8 cellular contexts compared by ENCODE assay signal in genomic region chr3:133896002-133896761, GRCh38. TPM values are rescaled to one million over a fixed set of nuclear protein-coding genes. Genes with fewer than 3 reads are reported as not detected.
DNase-seq lines count a peak whose midpoint lies in the region; ATAC-seq and TF ChIP-seq lines count a peak whose summit lies in the region.

No MANE protein-coding gene starts in this region.

- H3K4me1 ChIP-seq in Caco-2, result 0 out of 2 replicates have a peak, but pooled peaks cover 3% of the 10 kb centered on the region
- H3K4me1 ChIP-seq in mucosa of descending colon (ENCODE audit: low read depth), result peaks cover 17% of the 10 kb centered on the region

- peaks cover 5% of the 10 kb centered on the region for H3K27me3 ChIP-seq in Caco-2 (replicated peaks; ENCODE audit: control insufficient read depth, insufficient read depth, low read length)

- H3K4me3 ChIP-seq in Caco-2 (ENCODE audit: low read depth, low read length) (peak overlapping the region; percentile 61), NB4 (ENCODE audit: low read depth, low read length) (peak overlapping the region; percentile 50), mucosa of descending colon (no peak overlapping the region)

- peak overlapping the region; percentile 89 for H3K4me3 Mint-ChIP-seq in Caco-2 (ENCODE audit: unreplicated experiment)

- DNase-seq in Caco-2 (no peak), NB4 (ENCODE audit: low read depth) (peak; percentile 26), dermis blood vessel endothelial cell (peak; percentile 17), mucosa of descending colon (no peak), mucosa of gallbladder (ENCODE audit: low spot score) (no peak)

- H3K9me3 Mint-ChIP-seq in Caco-2 (ENCODE audit: unreplicated experiment), result no peaks in the 10 kb centered on the region

- H3K36me3 Mint-ChIP-seq in Caco-2 (ENCODE audit: insufficient read depth, unreplicated experiment), result no peaks in the 10 kb centered on the region

- POLR2A ChIA-PET in Caco-2 (lab: Charles Lee), result no interaction called here

- intact Hi-C loops in Caco-2 (cut with micrococcal nuclease; ENCODE audit: unreplicated experiment), result loop anchor here (5.0 kb wide), 1 partner anchor 69 kb away; no protein-coding TSS in a partner anchor
- intact Hi-C loops in mucosa of descending colon (cut with DNase I, micrococcal nuclease), result no loop called here

- H3K36me3 ChIP-seq in Caco-2 (ENCODE audit: control insufficient read depth, insufficient read depth, low read length) (no peaks in the 10 kb centered on the region; the same call in 1 of the 2 replicates), mucosa of descending colon (ENCODE audit: low read depth) (no peaks in the 10 kb centered on the region)

- BruUV-seq in Caco-2 (replicated peaks; lab: Mats Ljungman, UMichigan), result no TSS peak

- CTCF ChIA-PET in Caco-2 (lab: Charles Lee), result no interaction called here

- no peak for TF ChIP-seq CTCF in Caco-2 (IDR thresholded peaks at IDR 0.05; ENCODE audit: insufficient read depth in 1 of 2, low read depth in 1 of 2, low read length in 1 of 2, severe bottlenecking in 1 of 2, unreplicated experiment in 1 of 2)
- TF ChIP-seq CTCF in NB4 (IDR thresholded peaks at IDR 0.05; ENCODE audit: low read depth, low read length), result no peak
- no peak for TF ChIP-seq CTCF in mucosa of descending colon (IDR thresholded peaks at IDR 0.05)

- H3K4me1 Mint-ChIP-seq in Caco-2 (ENCODE audit: low read depth, unreplicated experiment), result no peaks in the 10 kb centered on the region

- no peak for TF ChIP-seq POLR2A in NB4 (IDR thresholded peaks at IDR 0.05; ENCODE audit: extremely low read depth, insufficient read length)

- H3K27me3 Mint-ChIP-seq in Caco-2 (ENCODE audit: insufficient read depth, unreplicated experiment), result peaks cover 15% of the 10 kb centered on the region

- H3K27ac Mint-ChIP-seq in Caco-2 (ENCODE audit: unreplicated experiment), result no peak overlapping the region

- H3K9me3 ChIP-seq in Caco-2 (no peaks in the 10 kb centered on the region), mucosa of descending colon (no peaks in the 10 kb centered on the region)

- peak; percentile 21 for ATAC-seq in mucosa of descending colon
- ATAC-seq in HG03280 (IDR thresholded peaks at IDR 0.05; ENCODE audit: unreplicated experiment), result no peak
- no peak for ATAC-seq in GM19467 (IDR thresholded peaks at IDR 0.05; ENCODE audit: unreplicated experiment)
- ATAC-seq in GM21526 (IDR thresholded peaks at IDR 0.05; ENCODE audit: low FRiP score, unreplicated experiment), result no peak

RNA-seq across cellular contexts. Expression of gene RAB6B, which starts 0.5 kb away (rescaled TPM):
- total RNA-seq in Caco-2 (2022) (2.5 and 3.2 TPM in 2 replicates), dermis blood vessel endothelial cell (1.9 TPM in 2 replicates), mucosa of descending colon (10 to 100 TPM in 1 of 3 donors, 1 to 10 TPM in 2; 4.1 to 11.6 (median 4.8) TPM), mucosa of gallbladder (8.4 TPM)

Comparison
In these comparisons a context has a peak if more than half of its experiments do, and no peak if none do; other contexts are left out.
1. DNase-seq: peak in NB4 (single experiment) and dermis blood vessel endothelial cell (single experiment); none in Caco-2 (0 of 2), mucosa of descending colon (0 of 3) and mucosa of gallbladder (single experiment).